ENCODE assay signal across 20 cellular contexts in the genomic region with DNA sequence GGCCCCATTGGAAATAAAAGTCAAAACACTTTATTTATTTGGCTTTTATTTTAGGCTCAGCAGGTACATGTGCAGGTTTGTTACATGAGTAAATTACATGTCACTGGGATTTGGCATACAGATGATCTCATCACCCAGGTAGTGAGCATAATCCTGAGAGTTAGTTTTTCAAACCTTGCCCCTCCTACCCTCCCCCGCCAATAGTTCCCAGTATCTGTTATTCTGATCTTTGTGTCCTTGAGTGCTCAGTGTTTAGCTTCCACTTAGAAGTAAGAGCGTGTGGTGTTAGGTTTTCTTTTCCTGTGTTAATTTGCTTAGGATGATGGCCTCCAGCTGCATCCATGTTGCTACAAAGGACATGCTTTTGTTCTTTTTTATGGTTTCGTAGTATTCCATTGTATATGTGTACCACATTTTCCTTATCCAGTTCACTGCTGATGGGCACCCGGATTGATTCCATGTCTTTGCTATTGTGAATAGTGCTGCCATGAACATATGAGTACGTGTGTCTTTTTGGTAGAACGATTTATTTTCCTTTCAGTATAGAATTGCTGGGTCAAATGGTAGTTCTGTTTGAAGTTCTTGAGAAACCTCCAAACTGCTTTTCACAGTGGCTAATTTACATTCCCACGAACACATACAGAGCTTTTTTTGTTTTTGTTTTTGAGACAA. TPM values are rescaled to one million over a fixed set of nuclear protein-coding genes. Genes with fewer than 3 reads are reported as not detected.
DNase-seq lines count a peak whose midpoint lies in the region; ATAC-seq and TF ChIP-seq lines count a peak whose summit lies in the region.
"Had no signal": no experiment of that assay in that cellular context is flagged by ENCODE, and none has a peak within 500 bp of the region (broad histone marks: within the 10 kb centered on the region; RNA-seq: fewer than 3 reads in every experiment).

No MANE protein-coding gene starts in this region.

- CTCF ChIA-PET in SK-N-SH (lab: Yijun Ruan, JAX): interaction anchor here (1.4 to 5.3 kb wide), 6 partner anchors 8 to 316 kb away, joined by 3 to 25 read pairs (median 6); no protein-coding TSS in a partner anchor

- no peak overlapping the region for H2AK5ac ChIP-seq in trophoblast cell (ENCODE audit: low read length)

- intact Hi-C loops in colonic mucosa (cut with DNase I): loop anchor here (10.0 kb wide), 1 partner anchor 48 kb away; no protein-coding TSS in a partner anchor
- intact Hi-C loops in transverse colon (cut with DNase I; ENCODE audit: low total_unique reads): no loop called here

- ATAC-seq in SK-N-SH treated with all-trans-retinoic acid at 6 μM for 48 hours (no peak), GM19395 (IDR thresholded peaks at IDR 0.05; ENCODE audit: unreplicated experiment) (no peak), GM19467 (IDR thresholded peaks at IDR 0.05; ENCODE audit: unreplicated experiment) (no peak)
- ATAC-seq: K562 had no signal

- no peak overlapping the region for H2BK12ac ChIP-seq in trophoblast cell (ENCODE audit: low read length)

- no peaks in the 10 kb centered on the region for H3F3A ChIP-seq in SK-N-SH (replicated peaks; ENCODE audit: insufficient read depth)

- no peak overlapping the region for H2BK120ac ChIP-seq in trophoblast cell (ENCODE audit: insufficient read depth, low read length, poor library complexity)

- TF ChIP-seq POLR2A in transverse colon (IDR thresholded peaks at IDR 0.05): no peak

- no peak overlapping the region for H3K18ac ChIP-seq in trophoblast cell (ENCODE audit: low read length)

- peaks cover 8 to 16% of the 10 kb centered on the region in 2 experiments for H3K36me3 ChIP-seq in SK-N-SH (replicated peaks in 1 of 2; ENCODE audit: control insufficient read depth in 1 of 2, insufficient read depth in 2 of 2, low read length in 1 of 2)
- no peaks in the 10 kb centered on the region for H3K36me3 ChIP-seq in colonic mucosa
- H3K36me3 ChIP-seq in transverse colon: no peaks in the 10 kb centered on the region
- H3K36me3 ChIP-seq in trophoblast cell (ENCODE audit: control insufficient read depth in 1 of 2, insufficient read depth in 2 of 2, low read length in 2 of 2): peaks cover under 1% of the 10 kb centered on the region in 2 experiments
- H3K36me3 ChIP-seq: MG63 had no signal

- in situ Hi-C loops in transverse colon (cut with MboI; ENCODE audit: low pct_ligation_motif_present in 1 of 4, low pct_unique_long_range_greater_than_20kb in 1 of 4, low sequenced_read_pairs in 3 of 4): loop anchor here in 1 of 4 donors (25.0 kb wide), 1 partner anchor 166 kb away; no protein-coding TSS in a partner anchor

- no peak for DNase-seq in SK-N-SH
- peak; percentile 78 for DNase-seq in NCI-H2196 treated with DMSO at 0.1 percent for 48 hours (lab: John Stamatoyannopoulos, UW; ENCODE audit: unreplicated experiment)
- DNase-seq in colonic mucosa: no peak
- no peak for DNase-seq in transverse colon
- no peak for DNase-seq in trophoblast cell
- DNase-seq: CD4-positive, CD25-positive, alpha-beta regulatory T cell; COR-L47; H9; MG63; NCI-H1417; NCI-H1694 treated with DMSO at 0.1 percent for 48 hours; NCI-H2107; NCI-H69; SIG-M5 had no signal

- no peak overlapping the region for H4K91ac ChIP-seq in trophoblast cell (ENCODE audit: low read depth, low read length)

- H3K9me3 ChIP-seq in SK-N-SH (no peaks in the 10 kb centered on the region), colonic mucosa (no peaks in the 10 kb centered on the region), transverse colon (no peaks in the 10 kb centered on the region), trophoblast cell (ENCODE audit: insufficient read depth, low read depth, low read length) (peaks cover 2% of the 10 kb centered on the region)
- H3K9me3 ChIP-seq: A549, BE2C, MG63 had no signal

- POLR2A ChIA-PET in SK-N-SH (lab: Yijun Ruan, JAX): no interaction called here

- H3K27me3 ChIP-seq in SK-N-SH (ENCODE audit: insufficient read depth) (no peaks in the 10 kb centered on the region), colonic mucosa (no peaks in the 10 kb centered on the region), transverse colon (no peaks in the 10 kb centered on the region), trophoblast cell (ENCODE audit: insufficient read depth, low read length) (no peaks in the 10 kb centered on the region)
- H3K27me3 ChIP-seq: BE2C, MG63 had no signal

- no peak overlapping the region for H3K4ac ChIP-seq in trophoblast cell (ENCODE audit: low read depth, low read length)

- H3K9ac ChIP-seq in SK-N-SH (no peak overlapping the region), colonic mucosa (ENCODE audit: low read depth in 2 of 2, low read length in 2 of 2) (peak overlapping the region in 1 of 2 donors; percentile 15), trophoblast cell (ENCODE audit: low read length) (no peak overlapping the region)

- H2AFZ ChIP-seq in SK-N-SH (ENCODE audit: low read depth) (no peak overlapping the region), trophoblast cell (ENCODE audit: insufficient read depth, low read length, poor library complexity) (no peak overlapping the region)

- 94% methylated on average over 7 of the region's 7 CpGs for WGBS in SK-N-SH (ENCODE audit: low lambda C conversion rate)
- WGBS in transverse colon (ENCODE audit: low coverage in 1 of 2), 2 donors: 79 to 80% methylated on average over 7 of the region's 7 CpGs
- no CpG with 5 or more reads among the region's 7 CpGs for WGBS in trophoblast cell (ENCODE audit: extremely low coverage, insufficient coverage, insufficient read length)

- no peaks in the 10 kb centered on the region for H4K20me1 ChIP-seq in SK-N-SH (ENCODE audit: insufficient read depth)

- no peak for TF ChIP-seq RAD21 in SK-N-SH (IDR thresholded peaks at IDR 0.05; ENCODE audit: low read length)

- no peak overlapping the region for H4K12ac ChIP-seq in trophoblast cell (ENCODE audit: low read depth, low read length)

- TF ChIP-seq EP300 in SK-N-SH (IDR thresholded peaks at IDR 0.05; ENCODE audit: borderline replicate concordance in 1 of 2, low read depth in 1 of 2, low read length in 1 of 2): no peak
- TF ChIP-seq EP300 in transverse colon (IDR thresholded peaks at IDR 0.05; ENCODE audit: low read depth): no peak

- no peak overlapping the region for H3K23ac ChIP-seq in trophoblast cell (ENCODE audit: low read length)

- no peak for TF ChIP-seq CTCF in SK-N-SH (IDR thresholded peaks at IDR 0.05)
- TF ChIP-seq CTCF in colonic mucosa (IDR thresholded peaks at IDR 0.05): no peak
- TF ChIP-seq CTCF in transverse colon (IDR thresholded peaks at IDR 0.05): no peak

- H4K8ac ChIP-seq in trophoblast cell (ENCODE audit: low read depth, low read length): no peak overlapping the region

- no peak overlapping the region for H2BK5ac ChIP-seq in trophoblast cell (ENCODE audit: low read depth, low read length, poor library complexity)

- H3K4me1 ChIP-seq in SK-N-SH (ENCODE audit: control insufficient read depth in 1 of 2, insufficient read depth in 2 of 2, low read depth in 1 of 2, low read length in 1 of 2): no peaks in the 10 kb centered on the region
- H3K4me1 ChIP-seq in colonic mucosa: peaks cover 7% of the 10 kb centered on the region
- peaks cover 8 to 49% (median 25%) of the 10 kb centered on the region in 4 donors for H3K4me1 ChIP-seq in transverse colon
- H3K4me1 ChIP-seq in trophoblast cell (ENCODE audit: control insufficient read depth in 1 of 2, insufficient read depth in 2 of 2, low read length in 2 of 2): no peaks in the 10 kb centered on the region
- H3K4me1 ChIP-seq: BE2C had no signal

- H3K9me2 ChIP-seq in SK-N-SH: no peaks in the 10 kb centered on the region

- H3K79me2 ChIP-seq in SK-N-SH (ENCODE audit: insufficient read depth) (no peaks in the 10 kb centered on the region), trophoblast cell (ENCODE audit: control insufficient read depth, insufficient read depth, low read length, poor library complexity) (no peaks in the 10 kb centered on the region)

- H3K4me2 ChIP-seq in SK-N-SH: no peak overlapping the region
- H3K4me2 ChIP-seq in trophoblast cell (ENCODE audit: low read length): no peak overlapping the region
- H3K4me2 ChIP-seq: A549 had no signal

- H3K4me3 ChIP-seq in SK-N-SH (ENCODE audit: low read depth in 2 of 2, low read length in 1 of 2) (no peak overlapping the region), colonic mucosa (no peak overlapping the region), transverse colon (no peak overlapping the region), trophoblast cell (ENCODE audit: low read depth, low read length) (no peak overlapping the region)
- H3K4me3 ChIP-seq: A549, K562, MG63 had no signal

- H3K14ac ChIP-seq in trophoblast cell (ENCODE audit: low read length): no peak overlapping the region

- no peak overlapping the region for H3K27ac ChIP-seq in SK-N-SH (ENCODE audit: low read depth in 2 of 2, low read length in 1 of 2)
- peak overlapping the region; percentile 83 for H3K27ac ChIP-seq in colonic mucosa
- peak overlapping the region; percentile 70 to 87 (median 84) for H3K27ac ChIP-seq in transverse colon
- no peak overlapping the region for H3K27ac ChIP-seq in trophoblast cell (ENCODE audit: low read depth, low read length)
- H3K27ac ChIP-seq: A549 had no signal

- H3K79me1 ChIP-seq in trophoblast cell (ENCODE audit: low read length): no peaks in the 10 kb centered on the region

TF ChIP-seq in SK-N-SH treated with all-trans-retinoic acid at 6 μM for 48 hours, 23 proteins besides CTCF, POLR2A, EP300 and RAD21:
- TF ChIP-seq ZNF8 (CRISPR knock-in tag; IDR thresholded peaks at IDR 0.05) (peak; percentile 89), TOX (CRISPR knock-in tag; IDR thresholded peaks at IDR 0.05; ENCODE audit: borderline replicate concordance) (no peak)

RNA-seq across cellular contexts. Expression of a gene that starts 47.9 kb away (rescaled TPM):
- 25.3 and 38.5 TPM in 2 replicates for polyA plus RNA-seq in SK-N-SH (2012; rRNA removed)
- 22.3 and 27.1 TPM in 2 replicates for polyA plus RNA-seq in SK-N-SH (2012; cell fraction: cytosol; rRNA removed)
- 44.4 and 47.1 TPM in 2 replicates for polyA plus RNA-seq in SK-N-SH (2012; cell fraction: nucleus; rRNA removed)
- total RNA-seq in colonic mucosa (10 to 100 TPM in 1 of 2 donors, 1 to 10 TPM in 1; 9.8 to 17.2 TPM), transverse colon (10 to 100 TPM; 11.5 to 59.5 (median 14.4) TPM)
- 11.6 and 12.5 TPM in 2 replicates for polyA plus RNA-seq in trophoblast cell (2013)

Comparison
In these comparisons a context has a peak if more than half of its experiments do, and no peak if none do; other contexts are left out.
1. H3K27ac ChIP-seq: peak in colonic mucosa (single experiment) and transverse colon (4 of 4); none in SK-N-SH (0 of 2) and trophoblast cell (single experiment).